25 cellular contexts compared by ENCODE assay signal in the genomic region with DNA sequence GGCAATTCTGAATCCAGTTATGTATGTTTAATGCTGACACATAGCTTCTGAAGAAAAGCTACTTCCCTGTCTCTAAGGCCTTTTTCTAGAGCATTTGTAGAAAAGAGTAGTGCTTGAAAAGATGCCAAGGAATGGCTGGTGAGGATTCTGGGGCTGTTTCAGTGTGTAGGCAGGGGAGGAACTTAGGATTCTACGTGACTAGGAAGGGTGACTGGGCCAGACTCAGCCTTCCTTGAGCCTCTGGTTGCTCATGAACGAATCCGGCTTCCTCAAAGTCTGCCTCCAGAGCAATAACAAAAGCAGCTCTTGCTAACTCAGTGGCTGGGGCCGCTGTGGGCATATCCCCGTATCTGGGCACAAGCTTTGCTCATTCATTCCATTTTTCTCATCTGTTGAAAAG.
DNase-seq lines count a peak whose midpoint lies in the region; ATAC-seq, FAIRE-seq and TF ChIP-seq lines count a peak whose summit lies in the region.
"Had no signal": no experiment of that assay in that cellular context is flagged by ENCODE, and none has a peak within 500 bp of the region (broad histone marks: within the 10 kb centered on the region; RNA-seq: fewer than 3 reads in every experiment).

No MANE protein-coding gene starts in this region.

- H3K4me3 ChIP-seq in adipocyte (ENCODE audit: low read length) (no peak overlapping the region), gastroesophageal sphincter (no peak overlapping the region)
- H3K4me3 ChIP-seq: A549, prostate gland had no signal

- peak; percentile 94 for DNase-seq in CD1c-positive myeloid dendritic cell (ENCODE audit: extremely low spot score)
- peak; percentile 8 for DNase-seq in adipocyte (ENCODE audit: low read depth)
- peak; percentile 27 for DNase-seq in mucosa of gallbladder (ENCODE audit: low spot score)
- DNase-seq in D721Med (ENCODE audit: insufficient read length, low spot score): no peak
- no peak for DNase-seq in GM20000 (ENCODE audit: low spot score)
- DNase-seq in stimulated activated CD4-positive, alpha-beta T cell treated with anti-CD3 and anti-CD28 coated beads, Interleukin-4, amount 100 ng/mL, for 1 hour: no peak
- no peak for DNase-seq in OCI-M1 (lab: John Stamatoyannopoulos, UW)
- DNase-seq: activated CD4-positive, alpha-beta memory T cell treated with anti-CD3 and anti-CD28 coated beads, Interleukin-2, amount 10 ng/mL, durations not matched to agents 7 days and 5 days; activated naive CD8-positive, alpha-beta T cell treated with anti-CD3 and anti-CD28 coated beads, Interleukin-2, amount 10 ng/mL, durations not matched to agents 7 days and 5 days; activated T-cell treated with anti-CD3 and anti-CD28 coated beads, Interleukin-2, amount 50 U/mL, for 48 hours; central memory CD4-positive, alpha-beta T cell; DMS153; effector memory CD4-positive, alpha-beta T cell; HCEC 1CT; naive B cell; NCI-H146; NK-92 treated with Interleukin-12 subunit alpha and Interleukin-12 subunit beta, amount 100 ng/mL, for 24 hours; stimulated activated CD4-positive, alpha-beta T cell treated with anti-CD3 and anti-CD28 coated beads, Interleukin-15, amount 100 ng/mL, for 24 hours; stimulated activated naive CD8-positive, alpha-beta T cell treated with anti-CD3 and anti-CD28 coated beads, Interleukin-15, Interleukin-2, amounts not matched to agents 100 U/mL and 50 U/mL, for 24 hours; T-helper 1 cell; WERI-Rb-1 had no signal

- WGBS in gastroesophageal sphincter (ENCODE audit: low coverage in 1 of 2), 2 donors: 63 to 86% methylated on average over 4 to 5 of the region's 5 CpGs

- H3K9ac ChIP-seq in adipocyte (ENCODE audit: low read length): no peak overlapping the region

- H3K27me3 ChIP-seq in adipocyte (replicated peaks; ENCODE audit: control insufficient read depth, insufficient read depth, low read length) (peaks cover 45% of the 10 kb centered on the region), gastroesophageal sphincter (no peaks in the 10 kb centered on the region)

- H3K4me1 ChIP-seq in adipocyte (ENCODE audit: control insufficient read depth, insufficient read depth, low read length) (peaks cover 3% of the 10 kb centered on the region), gastroesophageal sphincter (peaks cover 0 to 20% (median 0%) of the 10 kb centered on the region in 3 donors)
- H3K4me1 ChIP-seq: A549, prostate gland had no signal

- H3K9me3 ChIP-seq in adipocyte (ENCODE audit: control insufficient read depth, low read length) (peaks cover 7% of the 10 kb centered on the region), gastroesophageal sphincter (no peaks in the 10 kb centered on the region)
- H3K9me3 ChIP-seq: A549, prostate gland had no signal

- TF ChIP-seq CTCF in gastroesophageal sphincter (IDR thresholded peaks at IDR 0.05): no peak
- no peak for TF ChIP-seq CTCF in D721Med (IDR thresholded peaks at IDR 0.05; ENCODE audit: insufficient read depth, missing control alignments)
- no peak for TF ChIP-seq CTCF in GM20000 (IDR thresholded peaks at IDR 0.05; ENCODE audit: extremely low read depth, missing control alignments)

- no peak for FAIRE-seq in D721Med (lab: Jason Lieb, UNC)
- FAIRE-seq: A549 had no signal

- no peak for TF ChIP-seq EP300 in gastroesophageal sphincter (IDR thresholded peaks at IDR 0.05)

- H3K36me3 ChIP-seq in adipocyte (ENCODE audit: control insufficient read depth, insufficient read depth, low read length, severe bottlenecking) (no peaks in the 10 kb centered on the region), gastroesophageal sphincter (no peaks in the 10 kb centered on the region)
- H3K36me3 ChIP-seq: prostate gland, WERI-Rb-1 had no signal

- TF ChIP-seq POLR2A in gastroesophageal sphincter (IDR thresholded peaks at IDR 0.05): no peak

- ATAC-seq in gastroesophageal sphincter: peak; percentile 16
- ATAC-seq: A549; stimulated activated naive CD8-positive, alpha-beta T cell treated with anti-CD3 and anti-CD28 coated beads, Interleukin-15, Interleukin-2, amounts not matched to agents 100 U/mL and 50 U/mL, for 24 hours had no signal

- no peak overlapping the region for H3K27ac ChIP-seq in gastroesophageal sphincter
- H3K27ac ChIP-seq: A549, C4-2B, prostate gland, WERI-Rb-1 had no signal

Comparison
In these comparisons a context has a peak if more than half of its experiments do, and no peak if none do; other contexts are left out.
1. DNase-seq: peak in CD1c-positive myeloid dendritic cell (single experiment), adipocyte (single experiment) and mucosa of gallbladder (single experiment); none in D721Med (single experiment), GM20000 (single experiment), stimulated activated CD4-positive, alpha-beta T cell treated with anti-CD3 and anti-CD28 coated beads, Interleukin-4, amount 100 ng/mL, for 1 hour (single experiment) and OCI-M1 (single experiment).